8 cellular contexts compared by ENCODE assay signal in genomic region chr17:61400786-61401279, GRCh38. TPM values are rescaled to one million over a fixed set of nuclear protein-coding genes. Genes with fewer than 3 reads are reported as not detected.
A peak's percentile ranks its signal among the peaks of the same experiment; 100 is the strongest.
DNase-seq lines count a peak whose midpoint lies in the region; ATAC-seq and TF ChIP-seq lines count a peak whose summit lies in the region.

No MANE protein-coding gene starts in this region.

- H3K36me3 Mint-ChIP-seq in CD14-positive monocyte = peaks cover 13% of the 10 kb centered on the region in 2 donors
- H3K36me3 Mint-ChIP-seq in osteocyte (ENCODE audit: unreplicated experiment) = peaks cover 14% of the 10 kb centered on the region

- H3K4me1 ChIP-seq in Panc1 (ENCODE audit: control insufficient read depth, insufficient read depth, low read length) = peaks cover 6% of the 10 kb centered on the region; the same call in 1 of the 2 replicates

- TF ChIP-seq POLR2A in erythroblast (IDR thresholded peaks at IDR 0.05; ENCODE audit: low read length) = no peak

- H3K27ac Mint-ChIP-seq in CD14-positive monocyte = no peak overlapping the region
- H3K27ac Mint-ChIP-seq in osteocyte (ENCODE audit: unreplicated experiment) = peak overlapping the region; percentile 87

- no peaks in the 10 kb centered on the region for H3K27me3 ChIP-seq in Panc1 (ENCODE audit: control insufficient read depth, insufficient read depth, low read length)

- H3K9me3 Mint-ChIP-seq in CD14-positive monocyte (peaks cover 0 to 25% (median 14%) of the 10 kb centered on the region in 7 donors), osteocyte (ENCODE audit: unreplicated experiment) (no peaks in the 10 kb centered on the region)

- TSS peak; percentile 49 for BruUV-seq in Panc1 (replicated peaks; lab: Mats Ljungman, UMichigan)

- CTCF ChIA-PET in Panc1 (lab: Charles Lee) = interaction anchor here (0.7 kb wide), 1 partner anchor 150 kb away, joined by 4 read pairs; no protein-coding TSS in a partner anchor

- H3K27me3 Mint-ChIP-seq in CD14-positive monocyte (ENCODE audit: low read depth in 3 of 3) = peaks cover 76 to 95% (median 78%) of the 10 kb centered on the region in 3 donors
- no peaks in the 10 kb centered on the region for H3K27me3 Mint-ChIP-seq in osteocyte (ENCODE audit: unreplicated experiment)

- intact Hi-C loops in CD14-positive monocyte (cut with micrococcal nuclease) = no loop called here
- intact Hi-C loops in Panc1 (cut with micrococcal nuclease; ENCODE audit: unreplicated experiment) = no loop called here

- in situ Hi-C loops in Panc1 (cut with HindIII; ENCODE audit: low pct_unique_long_range_greater_than_20kb, low sequenced_read_pairs) = no loop called here

- H3K4me3 Mint-ChIP-seq in CD14-positive monocyte = peak overlapping the region; percentile 56 to 80
- peak overlapping the region; percentile 84 for H3K4me3 Mint-ChIP-seq in osteocyte (ENCODE audit: unreplicated experiment)

- peaks cover 46% of the 10 kb centered on the region for H3K4me1 Mint-ChIP-seq in CD14-positive monocyte
- H3K4me1 Mint-ChIP-seq in osteocyte (ENCODE audit: unreplicated experiment) = peaks cover 29% of the 10 kb centered on the region

- H3K9me3 ChIP-seq in Panc1 (ENCODE audit: control insufficient read depth, insufficient read depth, low read depth, low read length) = no peaks in the 10 kb centered on the region

- POLR2A ChIA-PET in Panc1 (lab: Charles Lee) = no interaction called here

- peak overlapping the region; percentile 85 for H3K27ac ChIP-seq in Panc1 (ENCODE audit: low read length)

- no peaks in the 10 kb centered on the region for H3K36me3 ChIP-seq in Panc1 (ENCODE audit: control insufficient read depth, insufficient read depth, low read length)

- H3K4me3 ChIP-seq in Panc1 (ENCODE audit: low read depth in 2 of 2, low read length in 2 of 2) = peak overlapping the region; percentile 55 to 79
- H3K4me3 ChIP-seq in epithelial cell of proximal tubule (ENCODE audit: low read depth, low read length) = peak overlapping the region; percentile 75

- TF ChIP-seq CTCF in CD14-positive monocyte (IDR thresholded peaks at IDR 0.05) (no peak), Panc1 (IDR thresholded peaks at IDR 0.05) (no peak), epithelial cell of proximal tubule (conservative IDR thresholded peaks at IDR 0.05; ENCODE audit: low read depth, low read length) (no peak), osteocyte (IDR thresholded peaks at IDR 0.05) (no peak)

- ATAC-seq in Panc1 = no peak

- DNase-seq in CD14-positive monocyte (ENCODE audit: low spot score) = no peak
- no peak for DNase-seq in Panc1 (ENCODE audit: low read depth, low spot score)
- no peak for DNase-seq in epithelial cell of proximal tubule (ENCODE audit: low read depth)
- no peak for DNase-seq in osteocyte (ENCODE audit: extremely low spot score, unreplicated experiment)
- no peak for DNase-seq in GM19238 (ENCODE audit: insufficient read length, low spot score)
- no peak for DNase-seq in NCI-H2107 treated with DMSO at 0.1 percent for 48 hours (lab: John Stamatoyannopoulos, UW; ENCODE audit: unreplicated experiment)
- no peak for DNase-seq in erythroblast (lab: John Stamatoyannopoulos, UW)
- DNase-seq in SKM-1 treated with dmso at 0.1 percent for 144 hours (lab: John Stamatoyannopoulos, UW; ENCODE audit: unreplicated experiment) = no peak

RNA-seq across cellular contexts. Expression of gene TBX2, which starts 1.2 kb away (rescaled TPM):
- not detected for polyA plus RNA-seq in CD14-positive monocyte
- total RNA-seq in Panc1 (2021; ENCODE audit: unreplicated experiment) (35.6 TPM), epithelial cell of proximal tubule (1.7 and 2.2 TPM in 2 replicates), osteocyte (24.6 and 25.9 TPM in 2 replicates)
- 30.7 TPM for polyA plus RNA-seq in Panc1 (2012; ENCODE audit: insufficient read length)

RNA-seq across cellular contexts. Expression of gene TBX4, which starts 51.4 kb away (rescaled TPM):
- not detected for polyA plus RNA-seq in CD14-positive monocyte
- total RNA-seq in Panc1 (2021; ENCODE audit: unreplicated experiment) = not detected
- polyA plus RNA-seq in Panc1 (2012; ENCODE audit: insufficient read length) = 0.19 TPM
- total RNA-seq in epithelial cell of proximal tubule = not detected in 2 replicates
- not detected in 2 replicates for total RNA-seq in osteocyte
